Comparison of ENCODE assay signal across 9 cellular contexts in genomic region chr2:148552675-148553331, GRCh38.
DNase-seq lines count a peak whose midpoint lies in the region; ATAC-seq, FAIRE-seq and TF ChIP-seq lines count a peak whose summit lies in the region.
"Had no signal": no experiment of that assay in that cellular context is flagged by ENCODE, and none has a peak within 500 bp of the region (broad histone marks: within the 10 kb centered on the region; RNA-seq: fewer than 3 reads in every experiment).

No MANE protein-coding gene starts in this region.

- WGBS in A549 (ENCODE audit: missing lambda C conversion rate): 41% methylated on average over 9 of the region's 9 CpGs
- WGBS in lung, 2 donors: 23 to 37% methylated on average over 9 of the region's 9 CpGs

- H3K27me3 ChIP-seq in lung (ENCODE audit: control insufficient read depth, insufficient read depth): no peaks in the 10 kb centered on the region

- CTCF ChIA-PET in A549 (lab: Yijun Ruan, JAX): no interaction called here

- ATAC-seq in A549: peak in 1 of 2 experiments; percentile 40; a peak in 3 of 6 replicates
- no peak for ATAC-seq in lung (ENCODE audit: insufficient read depth, low FRiP score)
- ATAC-seq: HCT116 had no signal

- H3K9me3 ChIP-seq in A549 (no peaks in the 10 kb centered on the region), lung (ENCODE audit: control insufficient read depth in 2 of 2, insufficient read depth in 1 of 2, low read length in 1 of 2) (peaks cover 0 to 2% of the 10 kb centered on the region in 2 donors)

- no peak for TF ChIP-seq POLR2A in A549 (IDR thresholded peaks at IDR 0.05; ENCODE audit: low read length)
- TF ChIP-seq POLR2A in GM12892 (IDR thresholded peaks at IDR 0.05; ENCODE audit: low read depth, low read length): no peak

- no peaks in the 10 kb centered on the region for H3K4me1 ChIP-seq in A549
- H3K4me1 ChIP-seq in lung (ENCODE audit: control insufficient read depth in 2 of 2, insufficient read depth in 2 of 2, low read length in 2 of 2): no peaks in the 10 kb centered on the region

- DNase-seq in A549 (ENCODE audit: low read depth in 1 of 2, low spot score in 1 of 2) (no peak), GM12892 (ENCODE audit: insufficient read length) (no peak), M059J (ENCODE audit: low read depth) (peak; percentile 34), lung (ENCODE audit: low spot score) (no peak), ureter (ENCODE audit: low spot score) (no peak), hippocampal formation (lab: John Stamatoyannopoulos, UW) (no peak), RKO (ENCODE audit: low spot score) (no peak)
- peak; percentile 31 for DNase-seq in activated CD4-positive, alpha-beta T cell treated with anti-CD3 and anti-CD28 coated beads for 48 hours

- H3K4me3 ChIP-seq in A549 (peak overlapping the region; percentile 27; the same call in 2 of the 3 replicates), lung (peak overlapping the region; percentile 5)

- POLR2A ChIA-PET in A549 (lab: Yijun Ruan, JAX): no interaction called here

- peak overlapping the region; percentile 64 for H3K4me2 ChIP-seq in A549

- H3K36me3 ChIP-seq in lung (ENCODE audit: control insufficient read depth in 2 of 2, insufficient read depth in 2 of 2, low read length in 2 of 2): no peaks in the 10 kb centered on the region

- FAIRE-seq in A549 (lab: Jason Lieb, UNC): no peak
- FAIRE-seq in GM12892 (lab: Jason Lieb, UNC): peak; percentile 44

- TF ChIP-seq CTCF in A549 (IDR thresholded peaks at IDR 0.05): no peak
- no peak for TF ChIP-seq CTCF in lung (IDR thresholded peaks at IDR 0.05; ENCODE audit: control extremely low read depth, extremely low read depth)

- no peak for TF ChIP-seq EP300 in A549 (IDR thresholded peaks at IDR 0.05)

- H3K27ac ChIP-seq in A549: no peak overlapping the region
- H3K27ac ChIP-seq in lung (ENCODE audit: low read depth in 1 of 2, low read length in 1 of 2): peak overlapping the region in 1 of 2 donors; percentile 34

- no peak for TF ChIP-seq RAD21 in A549 (conservative IDR thresholded peaks at IDR 0.05 in 1 of 2, IDR thresholded peaks at IDR 0.05 in 1 of 2)

TF ChIP-seq in A549, 52 proteins besides CTCF, POLR2A, EP300 and RAD21:
- TF ChIP-seq RNF2 (IDR thresholded peaks at IDR 0.05; ENCODE audit: borderline replicate concordance, low read depth) (no peak), FOXS1 (CRISPR knock-in tag; IDR thresholded peaks at IDR 0.05) (no peak), ZFP36 (IDR thresholded peaks at IDR 0.05; ENCODE audit: borderline replicate concordance, partially characterized antibody) (no peak), RFX5 (IDR thresholded peaks at IDR 0.05) (no peak)

Comparison
In these comparisons a context has a peak if more than half of its experiments do, and no peak if none do; other contexts are left out.
1. DNase-seq: peak in M059J (single experiment) and activated CD4-positive, alpha-beta T cell treated with anti-CD3 and anti-CD28 coated beads for 48 hours (single experiment); none in A549 (0 of 2), GM12892 (single experiment), lung (single experiment), ureter (single experiment), hippocampal formation (0 of 2) and RKO (single experiment).